29 cellular contexts compared by ENCODE assay signal in the genomic region with DNA sequence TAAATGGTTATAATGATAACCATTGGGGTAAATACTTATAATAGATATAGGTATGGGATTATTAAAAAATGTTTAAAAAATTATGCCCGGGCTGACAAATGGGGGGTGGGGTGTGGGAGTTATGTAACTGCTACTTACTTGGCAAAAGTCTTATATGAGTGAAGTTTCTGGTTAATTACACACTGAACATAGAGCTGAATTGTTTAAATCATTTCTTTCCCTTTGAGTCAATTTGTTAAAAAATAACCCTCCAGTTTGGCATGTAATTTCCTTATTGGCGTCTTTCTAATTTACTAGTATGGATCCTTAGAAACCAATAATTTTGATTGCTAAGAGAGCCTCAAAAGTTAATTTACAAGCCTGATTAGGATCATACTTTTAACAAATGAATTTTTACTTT. TPM values are rescaled to one million over a fixed set of nuclear protein-coding genes. Genes with fewer than 3 reads are reported as not detected.
DNase-seq lines count a peak whose midpoint lies in the region; FAIRE-seq and TF ChIP-seq lines count a peak whose summit lies in the region.
"Had no signal": no experiment of that assay in that cellular context is flagged by ENCODE, and none has a peak within 500 bp of the region (broad histone marks: within the 10 kb centered on the region; RNA-seq: fewer than 3 reads in every experiment).

No MANE protein-coding gene starts in this region.

- 45% methylated on average over 2 of the region's 2 CpGs for WGBS in liver
- WGBS in neuronal stem cell (ENCODE audit: extremely low coverage in 2 of 2, insufficient read length in 2 of 2, insufficient replicate concordance in 1 of 2), 2 donors: 100% methylated on average over 1 of the region's 2 CpGs; no CpG with 5 or more reads in 1 of the 2 donors

- H3K4ac ChIP-seq in neuronal stem cell (ENCODE audit: low read length): no peak overlapping the region

- no peak for DNase-seq in neuronal stem cell (ENCODE audit: low spot score)
- DNase-seq in neural progenitor cell (ENCODE audit: low spot score): no peak
- DNase-seq in activated CD4-positive, alpha-beta T cell treated with anti-CD3 and anti-CD28 coated beads, Interleukin-2, amount 10 ng/mL, durations not matched to agents 7 days and 5 days: no peak
- DNase-seq in globus pallidus (ENCODE audit: low spot score): no peak
- DNase-seq: 8988T; ACHN; BE2C; C1 segment of cervical spinal cord; CD4-positive, alpha-beta memory T cell; CD4-positive, CD25-positive, alpha-beta regulatory T cell; CD8-positive, alpha-beta memory T cell; COR-L47; DMS 273 treated with DMSO at 0.1 percent for 48 hours; DMS153; DMS79; DND-41; EL; GDM1 had no signal

- H4K8ac ChIP-seq in neuronal stem cell (ENCODE audit: low read depth, low read length): no peak overlapping the region

- no peaks in the 10 kb centered on the region for H4K20me1 ChIP-seq in OCI-LY3 (ENCODE audit: insufficient read depth, low read length)
- no peaks in the 10 kb centered on the region for H4K20me1 ChIP-seq in neural progenitor cell (ENCODE audit: low read depth)
- H4K20me1 ChIP-seq: BLaER1 had no signal

- peaks cover 50% of the 10 kb centered on the region for H3K4me1 ChIP-seq in OCI-LY3 (ENCODE audit: low read length)
- peaks cover 7 to 66% (median 29%) of the 10 kb centered on the region in 4 donors for H3K4me1 ChIP-seq in liver (ENCODE audit: control insufficient read depth in 4 of 4, insufficient read depth in 4 of 4, low read length in 3 of 4)
- no peaks in the 10 kb centered on the region for H3K4me1 ChIP-seq in neuronal stem cell (ENCODE audit: control insufficient read depth in 2 of 2, insufficient read depth in 1 of 2, low read depth in 1 of 2, low read length in 2 of 2)
- H3K4me1 ChIP-seq in neural progenitor cell: no peaks in the 10 kb centered on the region
- H3K4me1 ChIP-seq: BE2C had no signal

- H3K4me2 ChIP-seq in OCI-LY3 (ENCODE audit: low read length) (peak overlapping the region; percentile 57), neuronal stem cell (ENCODE audit: insufficient read depth, low read length, poor library complexity, severe bottlenecking) (no peak overlapping the region), neural progenitor cell (no peak overlapping the region)
- H3K4me2 ChIP-seq: BLaER1 had no signal

- TF ChIP-seq CTCF in OCI-LY3 (IDR thresholded peaks at IDR 0.05; ENCODE audit: low read depth, low read length): no peak
- no peak for TF ChIP-seq CTCF in liver (IDR thresholded peaks at IDR 0.05; ENCODE audit: low read depth, low read length, missing input control)
- TF ChIP-seq CTCF in neural progenitor cell (IDR thresholded peaks at IDR 0.05): no peak

- H2AK5ac ChIP-seq in neuronal stem cell (ENCODE audit: low read depth, low read length): no peak overlapping the region

- H3K27me3 ChIP-seq in OCI-LY3 (ENCODE audit: low read depth, low read length): no peaks in the 10 kb centered on the region
- H3K27me3 ChIP-seq in liver (ENCODE audit: control insufficient read depth in 4 of 4, insufficient read depth in 4 of 4, low read length in 3 of 4): no peaks in the 10 kb centered on the region
- no peaks in the 10 kb centered on the region for H3K27me3 ChIP-seq in neuronal stem cell (ENCODE audit: control insufficient read depth in 3 of 3, insufficient read depth in 3 of 3, low read depth in 1 of 3, low read length in 3 of 3)
- no peaks in the 10 kb centered on the region for H3K27me3 ChIP-seq in neural progenitor cell
- H3K27me3 ChIP-seq: BLaER1 had no signal

- H3K79me1 ChIP-seq in neuronal stem cell (ENCODE audit: low read depth, low read length): no peaks in the 10 kb centered on the region

- no peaks in the 10 kb centered on the region for H3F3A ChIP-seq in neural progenitor cell (ENCODE audit: low read depth)

- H4K91ac ChIP-seq in neuronal stem cell (ENCODE audit: low read depth, low read length, poor library complexity): no peak overlapping the region

- H3K9ac ChIP-seq in OCI-LY3 (ENCODE audit: low read length): peak overlapping the region; percentile 4; the same call in 1 of the 2 replicates
- no peak overlapping the region for H3K9ac ChIP-seq in liver (ENCODE audit: low read depth in 1 of 2, low read length in 2 of 2)
- H3K9ac ChIP-seq in neuronal stem cell (ENCODE audit: low read depth, low read length, poor library complexity): no peak overlapping the region
- H3K9ac ChIP-seq in neural progenitor cell: no peak overlapping the region
- H3K9ac ChIP-seq: BLaER1 had no signal

- no peak overlapping the region for H2BK5ac ChIP-seq in neuronal stem cell (ENCODE audit: low read length)

- no peaks in the 10 kb centered on the region for H3K4me1 Mint-ChIP-seq in neural progenitor cell
- no peaks in the 10 kb centered on the region for H3K4me1 Mint-ChIP-seq in activated CD4-positive, alpha-beta T cell treated with anti-CD3 and anti-CD28 coated beads, Interleukin-2, amount 10 ng/mL, durations not matched to agents 7 days and 5 days
- H3K4me1 Mint-ChIP-seq: CD14-positive monocyte; CD4-positive, alpha-beta memory T cell; CD4-positive, CD25-positive, alpha-beta regulatory T cell; CD8-positive, alpha-beta memory T cell had no signal

- no peak overlapping the region for H3K4me3 Mint-ChIP-seq in neural progenitor cell
- H3K4me3 Mint-ChIP-seq in activated CD4-positive, alpha-beta T cell treated with anti-CD3 and anti-CD28 coated beads, Interleukin-2, amount 10 ng/mL, durations not matched to agents 7 days and 5 days: no peak overlapping the region
- H3K4me3 Mint-ChIP-seq: CD14-positive monocyte; CD4-positive, alpha-beta memory T cell; CD4-positive, CD25-positive, alpha-beta regulatory T cell; CD8-positive, alpha-beta memory T cell had no signal

- H3K18ac ChIP-seq in neuronal stem cell (ENCODE audit: low read length): no peak overlapping the region

- peak overlapping the region; percentile 67 for H3K27ac ChIP-seq in OCI-LY3 (ENCODE audit: low read length)
- peak overlapping the region; percentile 71 to 87 for H3K27ac ChIP-seq in liver (ENCODE audit: low read depth in 1 of 2, low read length in 2 of 2)
- no peak overlapping the region for H3K27ac ChIP-seq in neuronal stem cell (replicated peaks; ENCODE audit: low read length)
- H3K27ac ChIP-seq in neural progenitor cell: no peak overlapping the region
- H3K27ac ChIP-seq: BLaER1 had no signal

- no peaks in the 10 kb centered on the region for H3K36me3 Mint-ChIP-seq in neural progenitor cell
- H3K36me3 Mint-ChIP-seq in activated CD4-positive, alpha-beta T cell treated with anti-CD3 and anti-CD28 coated beads, Interleukin-2, amount 10 ng/mL, durations not matched to agents 7 days and 5 days (ENCODE audit: low read depth): no peaks in the 10 kb centered on the region
- H3K36me3 Mint-ChIP-seq: CD14-positive monocyte; CD4-positive, alpha-beta memory T cell; CD4-positive, CD25-positive, alpha-beta regulatory T cell; CD8-positive, alpha-beta memory T cell had no signal

- H3K27me3 Mint-ChIP-seq in neural progenitor cell (ENCODE audit: insufficient read depth, low read depth): peaks cover 6% of the 10 kb centered on the region
- no peaks in the 10 kb centered on the region for H3K27me3 Mint-ChIP-seq in activated CD4-positive, alpha-beta T cell treated with anti-CD3 and anti-CD28 coated beads, Interleukin-2, amount 10 ng/mL, durations not matched to agents 7 days and 5 days

- no peak for TF ChIP-seq RAD21 in liver (IDR thresholded peaks at IDR 0.05)

- no peak overlapping the region for H2BK120ac ChIP-seq in neuronal stem cell (ENCODE audit: low read depth, low read length)

- peaks cover 2% of the 10 kb centered on the region for H3K9me3 Mint-ChIP-seq in neural progenitor cell
- H3K9me3 Mint-ChIP-seq in activated CD4-positive, alpha-beta T cell treated with anti-CD3 and anti-CD28 coated beads, Interleukin-2, amount 10 ng/mL, durations not matched to agents 7 days and 5 days: no peaks in the 10 kb centered on the region
- H3K9me3 Mint-ChIP-seq: CD8-positive, alpha-beta memory T cell had no signal

- H3K36me3 ChIP-seq in OCI-LY3 (replicated peaks; ENCODE audit: low read depth, low read length) (no peaks in the 10 kb centered on the region), liver (ENCODE audit: control insufficient read depth in 4 of 4, insufficient read depth in 3 of 4, low read depth in 1 of 4, low read length in 3 of 4) (peaks cover 0 to 11% (median 4%) of the 10 kb centered on the region in 4 donors), neuronal stem cell (replicated peaks in 1 of 2; ENCODE audit: control insufficient read depth in 2 of 2, insufficient read depth in 2 of 2, low read length in 2 of 2) (no peaks in the 10 kb centered on the region), neural progenitor cell (no peaks in the 10 kb centered on the region)
- H3K36me3 ChIP-seq: BE2C, BLaER1 had no signal

- peak; percentile 5 for FAIRE-seq in islet of Langerhans (lab: Jason Lieb, UNC)
- FAIRE-seq: A204.1, GM12891 had no signal

- no peak overlapping the region for H2BK12ac ChIP-seq in neuronal stem cell (ENCODE audit: low read length)

- H2AFZ ChIP-seq in OCI-LY3 (ENCODE audit: low read depth, low read length): peak overlapping the region; percentile 24
- H2AFZ ChIP-seq in neuronal stem cell (ENCODE audit: low read length): no peak overlapping the region
- no peak overlapping the region for H2AFZ ChIP-seq in neural progenitor cell (replicated peaks)

- H3K9me3 ChIP-seq in OCI-LY3 (ENCODE audit: insufficient read depth, low read length) (no peaks in the 10 kb centered on the region), liver (ENCODE audit: control insufficient read depth in 4 of 4, low read length in 3 of 4) (no peaks in the 10 kb centered on the region), neuronal stem cell (replicated peaks in 1 of 2; ENCODE audit: control insufficient read depth in 2 of 2, insufficient read depth in 1 of 2, low read depth in 1 of 2, low read length in 2 of 2) (no peaks in the 10 kb centered on the region), neural progenitor cell (ENCODE audit: low read depth) (no peaks in the 10 kb centered on the region)
- H3K9me3 ChIP-seq: BE2C, BLaER1 had no signal

- H3K27ac Mint-ChIP-seq in neural progenitor cell: no peak overlapping the region
- H3K27ac Mint-ChIP-seq in activated CD4-positive, alpha-beta T cell treated with anti-CD3 and anti-CD28 coated beads, Interleukin-2, amount 10 ng/mL, durations not matched to agents 7 days and 5 days: no peak overlapping the region
- H3K27ac Mint-ChIP-seq: CD14-positive monocyte; CD4-positive, CD25-positive, alpha-beta regulatory T cell; CD8-positive, alpha-beta memory T cell had no signal

- H2BK15ac ChIP-seq in neuronal stem cell (ENCODE audit: low read length): no peak overlapping the region

- POLR2A ChIA-PET in activated CD4-positive, alpha-beta T cell treated with anti-CD3 and anti-CD28 coated beads, Interleukin-2, amount 10 ng/mL, durations not matched to agents 7 days and 5 days (lab: Charles Lee): no interaction called here

- peak overlapping the region; percentile 34 for H3K4me3 ChIP-seq in OCI-LY3 (ENCODE audit: low read length)
- no peak overlapping the region for H3K4me3 ChIP-seq in liver (ENCODE audit: low read depth in 1 of 3, low read length in 3 of 3)
- H3K4me3 ChIP-seq in neuronal stem cell (ENCODE audit: low read length in 2 of 2): no peak overlapping the region
- H3K4me3 ChIP-seq in neural progenitor cell: no peak overlapping the region
- H3K4me3 ChIP-seq: BLaER1 had no signal

- no peak overlapping the region for H3K14ac ChIP-seq in neuronal stem cell (ENCODE audit: low read length)

- H3K79me2 ChIP-seq in OCI-LY3 (ENCODE audit: low read length): no peaks in the 10 kb centered on the region
- no peaks in the 10 kb centered on the region for H3K79me2 ChIP-seq in neural progenitor cell (ENCODE audit: low read depth)

- CTCF ChIA-PET in activated CD4-positive, alpha-beta T cell treated with anti-CD3 and anti-CD28 coated beads, Interleukin-2, amount 10 ng/mL, durations not matched to agents 7 days and 5 days (lab: Charles Lee): no interaction called here

- H3K23ac ChIP-seq in neuronal stem cell (ENCODE audit: low read depth, low read length, poor library complexity): no peak overlapping the region

RNA-seq across cellular contexts. Expression of a gene that starts 16.7 kb away (rescaled TPM):
- total RNA-seq in liver: 100 to 1,000 TPM; 327 to 696 TPM
- 100 to 1,000 TPM; 521 to 615 TPM for polyA plus RNA-seq in liver
- polyA plus RNA-seq in neuronal stem cell (2013, experiment 1 of 2): 0.11 TPM
- polyA plus RNA-seq in neuronal stem cell (2013, experiment 2 of 2): 0.06 TPM
- 0.06 and 0.07 TPM in 2 replicates for total RNA-seq in neural progenitor cell (ENCODE audit: low replicate concordance)
- total RNA-seq in activated CD4-positive, alpha-beta T cell treated with anti-CD3 and anti-CD28 coated beads, Interleukin-2, amount 10 ng/mL, durations not matched to agents 7 days and 5 days: not detected
- total RNA-seq: A673; CD4-positive, alpha-beta memory T cell; CD4-positive, CD25-positive, alpha-beta regulatory T cell; Daoy; G401 had no signal
- polyA plus RNA-seq: AG04450; CD14-positive monocyte; CD4-positive, alpha-beta memory T cell; CD4-positive, CD25-positive, alpha-beta regulatory T cell; CD8-positive, alpha-beta memory T cell had no signal

RNA-seq across cellular contexts. Expression of a gene that starts 57.1 kb away (rescaled TPM):
- total RNA-seq in liver: not detected
- polyA plus RNA-seq in liver: under 1 TPM in 1 of 2 donors, not detected in 1; 0.06 TPM
- polyA plus RNA-seq in neuronal stem cell (2013, experiment 1 of 2): 0.08 TPM
- polyA plus RNA-seq in neuronal stem cell (2013, experiment 2 of 2): 0.17 TPM
- total RNA-seq in neural progenitor cell (ENCODE audit: low replicate concordance): 0.21 TPM in 1 of 2 replicates, not detected in the other
- not detected for total RNA-seq in activated CD4-positive, alpha-beta T cell treated with anti-CD3 and anti-CD28 coated beads, Interleukin-2, amount 10 ng/mL, durations not matched to agents 7 days and 5 days
- total RNA-seq: A673; CD4-positive, alpha-beta memory T cell; CD4-positive, CD25-positive, alpha-beta regulatory T cell; CD8-positive, alpha-beta memory T cell; G401 had no signal
- polyA plus RNA-seq: AG04450; CD14-positive monocyte; CD4-positive, alpha-beta memory T cell; CD4-positive, CD25-positive, alpha-beta regulatory T cell; CD8-positive, alpha-beta memory T cell had no signal

Comparison
In these comparisons a context has a peak if more than half of its experiments do, and no peak if none do; other contexts are left out.
1. H3K27ac ChIP-seq: peak in OCI-LY3 (single experiment) and liver (2 of 2); none in neuronal stem cell (single experiment) and neural progenitor cell (single experiment).
2. RNA of a gene that starts 16.7 kb away (total RNA-seq): 327 to 696 TPM in liver; 0.06 to 0.07 TPM in neural progenitor cell and not detected in activated CD4-positive, alpha-beta T cell treated with anti-CD3 and anti-CD28 coated beads, Interleukin-2, amount 10 ng/mL, durations not matched to agents 7 days and 5 days; every median in the first group is over 100 times any median in the second.